Comparison of ENCODE assay signal across 1 cellular context in the genomic region with DNA sequence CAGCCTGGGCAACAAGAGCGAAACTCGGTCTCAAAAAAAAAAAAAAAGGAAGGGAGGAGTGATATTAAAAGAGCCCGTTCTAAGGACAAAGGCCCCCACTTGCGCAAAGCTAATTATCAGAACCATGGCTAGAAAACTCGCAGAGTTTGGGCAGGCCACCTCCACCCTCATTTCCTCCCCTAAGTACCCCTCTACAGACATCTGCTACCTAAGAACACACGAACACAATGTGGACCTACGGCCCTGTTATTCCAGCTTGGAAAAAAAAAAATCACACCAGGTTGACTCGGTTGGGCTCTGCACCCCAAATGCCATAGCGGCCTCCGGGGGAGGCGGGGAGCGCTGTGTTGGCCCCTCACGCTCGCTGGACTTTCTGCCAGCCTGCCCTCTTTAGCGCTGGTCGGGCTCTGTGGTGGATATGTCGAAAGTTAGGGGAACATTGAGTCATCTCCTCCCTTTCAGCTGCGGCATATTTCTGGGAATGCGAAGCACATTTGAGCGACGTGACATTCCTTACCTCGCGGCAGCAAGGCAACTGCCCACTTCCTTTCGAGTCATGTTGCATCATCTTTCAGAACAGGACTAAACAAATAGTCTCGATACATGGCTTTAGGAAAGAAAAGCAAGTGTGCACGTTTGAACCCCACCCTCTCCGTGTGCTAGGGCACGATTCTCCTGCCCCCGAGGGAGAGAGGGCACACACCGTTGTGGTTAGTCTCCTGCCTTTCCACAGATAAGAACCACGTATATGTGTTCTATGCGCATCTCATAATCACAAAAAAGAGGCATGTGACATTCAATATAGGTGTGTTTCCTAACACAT.
A peak's percentile ranks its signal among the peaks of the same experiment; 100 is the strongest.
TF ChIP-seq lines count a peak whose summit lies in the region.

No MANE protein-coding gene starts in this region.

TF ChIP-seq in HepG2, 621 proteins besides CTCF, POLR2A, EP300 and RAD21 (continued from another document and continues in another):
- TF ChIP-seq ESRRA (CRISPR knock-in tag; IDR thresholded peaks at IDR 0.05; ENCODE audit: low read depth) (peak; percentile 69; the same call in 1 of the 2 replicates), HHEX (CRISPR knock-in tag; IDR thresholded peaks at IDR 0.05) (peak; percentile 42; the same call in 1 of the 2 replicates), SCMH1 (CRISPR knock-in tag; IDR thresholded peaks at IDR 0.05; ENCODE audit: borderline replicate concordance) (no peak), ZNF644 (CRISPR knock-in tag; IDR thresholded peaks at IDR 0.05; ENCODE audit: low read depth) (0 out of 2 replicates have a peak, but pooled peaks have one; percentile 54), SUZ12 (IDR thresholded peaks at IDR 0.05; ENCODE audit: low read depth, low read length) (no peak), RARA (CRISPR knock-in tag; IDR thresholded peaks at IDR 0.05) (peak; percentile 98), SMYD3 (CRISPR knock-in tag; IDR thresholded peaks at IDR 0.05) (0 out of 2 replicates have a peak, but pooled peaks have one; percentile 51), ZBTB21 (CRISPR knock-in tag; IDR thresholded peaks at IDR 0.05) (peak; percentile 76), MAZ (IDR thresholded peaks at IDR 0.05; ENCODE audit: borderline replicate concordance, low read depth, low read length) (no peak), MAZ (CRISPR knock-in tag; IDR thresholded peaks at IDR 0.05; ENCODE audit: low read depth) (peak; percentile 80), ZNF329 (CRISPR knock-in tag; IDR thresholded peaks at IDR 0.05; ENCODE audit: low read depth) (peak; percentile 40; the same call in 1 of the 2 replicates), ZNF570 (CRISPR knock-in tag; IDR thresholded peaks at IDR 0.05; ENCODE audit: borderline replicate concordance) (no peak), REL (CRISPR knock-in tag; conservative IDR thresholded peaks at IDR 0.05) (no peak), ZNF10 (CRISPR knock-in tag; IDR thresholded peaks at IDR 0.05; ENCODE audit: borderline replicate concordance, low read depth) (no peak), HIVEP1 (CRISPR knock-in tag; IDR thresholded peaks at IDR 0.05) (peak; percentile 74), ZNF44 (CRISPR knock-in tag; IDR thresholded peaks at IDR 0.05) (0 out of 2 replicates have a peak, but pooled peaks have one; percentile 80), KLF13 (CRISPR knock-in tag; IDR thresholded peaks at IDR 0.05) (no peak), KDM5B (CRISPR knock-in tag; IDR thresholded peaks at IDR 0.05; ENCODE audit: borderline replicate concordance) (peak; percentile 72), MXD4 (CRISPR knock-in tag; IDR thresholded peaks at IDR 0.05) (peak; percentile 61; the same call in 1 of the 2 replicates)
- TF ChIP-seq, protein P1, sequence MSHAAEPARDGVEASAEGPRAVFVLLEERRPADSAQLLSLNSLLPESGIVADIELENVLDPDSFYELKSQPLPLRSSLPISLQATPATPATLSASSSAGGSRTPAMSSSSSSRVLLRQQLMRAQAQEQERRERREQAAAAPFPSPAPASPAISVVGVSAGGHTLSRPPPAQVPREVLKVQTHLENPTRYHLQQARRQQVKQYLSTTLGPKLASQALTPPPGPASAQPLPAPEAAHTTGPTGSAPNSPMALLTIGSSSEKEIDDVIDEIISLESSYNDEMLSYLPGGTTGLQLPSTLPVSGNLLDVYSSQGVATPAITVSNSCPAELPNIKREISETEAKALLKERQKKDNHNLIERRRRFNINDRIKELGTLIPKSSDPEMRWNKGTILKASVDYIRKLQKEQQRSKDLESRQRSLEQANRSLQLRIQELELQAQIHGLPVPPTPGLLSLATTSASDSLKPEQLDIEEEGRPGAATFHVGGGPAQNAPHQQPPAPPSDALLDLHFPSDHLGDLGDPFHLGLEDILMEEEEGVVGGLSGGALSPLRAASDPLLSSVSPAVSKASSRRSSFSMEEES (CRISPR knock-in tag; IDR thresholded peaks at IDR 0.05) = peak; percentile 97
- TF ChIP-seq, protein P2, sequence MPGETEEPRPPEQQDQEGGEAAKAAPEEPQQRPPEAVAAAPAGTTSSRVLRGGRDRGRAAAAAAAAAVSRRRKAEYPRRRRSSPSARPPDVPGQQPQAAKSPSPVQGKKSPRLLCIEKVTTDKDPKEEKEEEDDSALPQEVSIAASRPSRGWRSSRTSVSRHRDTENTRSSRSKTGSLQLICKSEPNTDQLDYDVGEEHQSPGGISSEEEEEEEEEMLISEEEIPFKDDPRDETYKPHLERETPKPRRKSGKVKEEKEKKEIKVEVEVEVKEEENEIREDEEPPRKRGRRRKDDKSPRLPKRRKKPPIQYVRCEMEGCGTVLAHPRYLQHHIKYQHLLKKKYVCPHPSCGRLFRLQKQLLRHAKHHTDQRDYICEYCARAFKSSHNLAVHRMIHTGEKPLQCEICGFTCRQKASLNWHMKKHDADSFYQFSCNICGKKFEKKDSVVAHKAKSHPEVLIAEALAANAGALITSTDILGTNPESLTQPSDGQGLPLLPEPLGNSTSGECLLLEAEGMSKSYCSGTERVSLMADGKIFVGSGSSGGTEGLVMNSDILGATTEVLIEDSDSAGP (CRISPR knock-in tag; IDR thresholded peaks at IDR 0.05; ENCODE audit: borderline replicate concordance) = peak; percentile 90
- TF ChIP-seq, protein P3, sequence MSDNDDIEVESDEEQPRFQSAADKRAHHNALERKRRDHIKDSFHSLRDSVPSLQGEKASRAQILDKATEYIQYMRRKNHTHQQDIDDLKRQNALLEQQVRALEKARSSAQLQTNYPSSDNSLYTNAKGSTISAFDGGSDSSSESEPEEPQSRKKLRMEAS (IDR thresholded peaks at IDR 0.05) = peak; percentile 97
- TF ChIP-seq, protein P4, sequence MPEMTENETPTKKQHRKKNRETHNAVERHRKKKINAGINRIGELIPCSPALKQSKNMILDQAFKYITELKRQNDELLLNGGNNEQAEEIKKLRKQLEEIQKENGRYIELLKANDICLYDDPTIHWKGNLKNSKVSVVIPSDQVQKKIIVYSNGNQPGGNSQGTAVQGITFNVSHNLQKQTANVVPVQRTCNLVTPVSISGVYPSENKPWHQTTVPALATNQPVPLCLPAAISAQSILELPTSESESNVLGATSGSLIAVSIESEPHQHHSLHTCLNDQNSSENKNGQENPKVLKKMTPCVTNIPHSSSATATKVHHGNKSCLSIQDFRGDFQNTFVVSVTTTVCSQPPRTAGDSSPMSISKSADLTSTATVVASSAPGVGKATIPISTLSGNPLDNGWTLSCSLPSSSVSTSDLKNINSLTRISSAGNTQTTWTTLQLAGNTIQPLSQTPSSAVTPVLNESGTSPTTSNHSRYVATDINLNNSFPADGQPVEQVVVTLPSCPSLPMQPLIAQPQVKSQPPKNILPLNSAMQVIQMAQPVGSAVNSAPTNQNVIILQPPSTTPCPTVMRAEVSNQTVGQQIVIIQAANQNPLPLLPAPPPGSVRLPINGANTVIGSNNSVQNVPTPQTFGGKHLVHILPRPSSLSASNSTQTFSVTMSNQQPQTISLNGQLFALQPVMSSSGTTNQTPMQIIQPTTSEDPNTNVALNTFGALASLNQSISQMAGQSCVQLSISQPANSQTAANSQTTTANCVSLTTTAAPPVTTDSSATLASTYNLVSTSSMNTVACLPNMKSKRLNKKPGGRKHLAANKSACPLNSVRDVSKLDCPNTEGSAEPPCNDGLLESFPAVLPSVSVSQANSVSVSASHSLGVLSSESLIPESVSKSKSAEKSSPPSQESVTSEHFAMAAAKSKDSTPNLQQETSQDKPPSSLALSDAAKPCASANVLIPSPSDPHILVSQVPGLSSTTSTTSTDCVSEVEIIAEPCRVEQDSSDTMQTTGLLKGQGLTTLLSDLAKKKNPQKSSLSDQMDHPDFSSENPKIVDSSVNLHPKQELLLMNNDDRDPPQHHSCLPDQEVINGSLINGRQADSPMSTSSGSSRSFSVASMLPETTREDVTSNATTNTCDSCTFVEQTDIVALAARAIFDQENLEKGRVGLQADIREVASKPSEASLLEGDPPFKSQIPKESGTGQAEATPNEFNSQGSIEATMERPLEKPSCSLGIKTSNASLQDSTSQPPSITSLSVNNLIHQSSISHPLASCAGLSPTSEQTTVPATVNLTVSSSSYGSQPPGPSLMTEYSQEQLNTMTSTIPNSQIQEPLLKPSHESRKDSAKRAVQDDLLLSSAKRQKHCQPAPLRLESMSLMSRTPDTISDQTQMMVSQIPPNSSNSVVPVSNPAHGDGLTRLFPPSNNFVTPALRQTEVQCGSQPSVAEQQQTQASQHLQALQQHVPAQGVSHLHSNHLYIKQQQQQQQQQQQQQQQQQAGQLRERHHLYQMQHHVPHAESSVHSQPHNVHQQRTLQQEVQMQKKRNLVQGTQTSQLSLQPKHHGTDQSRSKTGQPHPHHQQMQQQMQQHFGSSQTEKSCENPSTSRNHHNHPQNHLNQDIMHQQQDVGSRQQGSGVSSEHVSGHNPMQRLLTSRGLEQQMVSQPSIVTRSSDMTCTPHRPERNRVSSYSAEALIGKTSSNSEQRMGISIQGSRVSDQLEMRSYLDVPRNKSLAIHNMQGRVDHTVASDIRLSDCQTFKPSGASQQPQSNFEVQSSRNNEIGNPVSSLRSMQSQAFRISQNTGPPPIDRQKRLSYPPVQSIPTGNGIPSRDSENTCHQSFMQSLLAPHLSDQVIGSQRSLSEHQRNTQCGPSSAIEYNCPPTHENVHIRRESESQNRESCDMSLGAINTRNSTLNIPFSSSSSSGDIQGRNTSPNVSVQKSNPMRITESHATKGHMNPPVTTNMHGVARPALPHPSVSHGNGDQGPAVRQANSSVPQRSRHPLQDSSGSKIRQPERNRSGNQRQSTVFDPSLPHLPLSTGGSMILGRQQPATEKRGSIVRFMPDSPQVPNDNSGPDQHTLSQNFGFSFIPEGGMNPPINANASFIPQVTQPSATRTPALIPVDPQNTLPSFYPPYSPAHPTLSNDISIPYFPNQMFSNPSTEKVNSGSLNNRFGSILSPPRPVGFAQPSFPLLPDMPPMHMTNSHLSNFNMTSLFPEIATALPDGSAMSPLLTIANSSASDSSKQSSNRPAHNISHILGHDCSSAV (CRISPR knock-in tag; IDR thresholded peaks at IDR 0.05; ENCODE audit: borderline replicate concordance) = no peak
- TF ChIP-seq, protein P5, sequence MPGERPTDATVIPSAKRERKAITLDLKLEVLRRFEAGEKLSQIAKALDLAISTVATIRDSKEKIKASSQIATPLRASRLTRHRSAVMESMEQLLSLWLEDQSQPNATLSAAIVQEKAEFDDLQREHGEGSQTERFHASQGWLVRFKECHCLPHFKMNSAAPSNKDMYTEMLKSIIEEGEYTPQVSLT (CRISPR knock-in tag; IDR thresholded peaks at IDR 0.05; ENCODE audit: borderline replicate concordance, low read depth) = no peak
- TF ChIP-seq, protein P6, sequence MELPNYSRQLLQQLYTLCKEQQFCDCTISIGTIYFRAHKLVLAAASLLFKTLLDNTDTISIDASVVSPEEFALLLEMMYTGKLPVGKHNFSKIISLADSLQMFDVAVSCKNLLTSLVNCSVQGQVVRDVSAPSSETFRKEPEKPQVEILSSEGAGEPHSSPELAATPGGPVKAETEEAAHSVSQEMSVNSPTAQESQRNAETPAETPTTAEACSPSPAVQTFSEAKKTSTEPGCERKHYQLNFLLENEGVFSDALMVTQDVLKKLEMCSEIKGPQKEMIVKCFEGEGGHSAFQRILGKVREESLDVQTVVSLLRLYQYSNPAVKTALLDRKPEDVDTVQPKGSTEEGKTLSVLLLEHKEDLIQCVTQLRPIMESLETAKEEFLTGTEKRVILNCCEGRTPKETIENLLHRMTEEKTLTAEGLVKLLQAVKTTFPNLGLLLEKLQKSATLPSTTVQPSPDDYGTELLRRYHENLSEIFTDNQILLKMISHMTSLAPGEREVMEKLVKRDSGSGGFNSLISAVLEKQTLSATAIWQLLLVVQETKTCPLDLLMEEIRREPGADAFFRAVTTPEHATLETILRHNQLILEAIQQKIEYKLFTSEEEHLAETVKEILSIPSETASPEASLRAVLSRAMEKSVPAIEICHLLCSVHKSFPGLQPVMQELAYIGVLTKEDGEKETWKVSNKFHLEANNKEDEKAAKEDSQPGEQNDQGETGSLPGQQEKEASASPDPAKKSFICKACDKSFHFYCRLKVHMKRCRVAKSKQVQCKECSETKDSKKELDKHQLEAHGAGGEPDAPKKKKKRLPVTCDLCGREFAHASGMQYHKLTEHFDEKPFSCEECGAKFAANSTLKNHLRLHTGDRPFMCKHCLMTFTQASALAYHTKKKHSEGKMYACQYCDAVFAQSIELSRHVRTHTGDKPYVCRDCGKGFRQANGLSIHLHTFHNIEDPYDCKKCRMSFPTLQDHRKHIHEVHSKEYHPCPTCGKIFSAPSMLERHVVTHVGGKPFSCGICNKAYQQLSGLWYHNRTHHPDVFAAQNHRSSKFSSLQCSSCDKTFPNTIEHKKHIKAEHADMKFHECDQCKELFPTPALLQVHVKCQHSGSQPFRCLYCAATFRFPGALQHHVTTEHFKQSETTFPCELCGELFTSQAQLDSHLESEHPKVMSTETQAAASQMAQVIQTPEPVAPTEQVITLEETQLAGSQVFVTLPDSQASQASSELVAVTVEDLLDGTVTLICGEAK (IDR thresholded peaks at IDR 0.05) = no peak
- TF ChIP-seq, protein P6 (CRISPR knock-in tag; IDR thresholded peaks at IDR 0.05) = peak; percentile 86; the same call in 1 of the 2 replicates
